1 cellular context compared by ENCODE assay signal in genomic region chr1:155193275-155193990, GRCh38.
TF ChIP-seq lines count a peak whose summit lies in the region.

No MANE protein-coding gene starts in this region.

TF ChIP-seq in H1, 55 proteins besides CTCF, POLR2A, EP300 and RAD21:
- TF ChIP-seq TAF7 (optimal IDR thresholded peaks at IDR 0.05; ENCODE audit: borderline replicate concordance, low read depth, low read length) (peak; percentile 74), ASH2L (IDR thresholded peaks at IDR 0.05; ENCODE audit: low read length) (peak; percentile 48), GTF2F1 (IDR thresholded peaks at IDR 0.05; ENCODE audit: borderline replicate concordance, low read depth, low read length) (no peak), SIN3A (conservative IDR thresholded peaks at IDR 0.05 in 1 of 2, IDR thresholded peaks at IDR 0.05 in 1 of 2; ENCODE audit: low read depth in 1 of 2, low read length in 2 of 2) (peak; percentile 58 to 84; a peak in 2 of 4 replicates), NANOG (IDR thresholded peaks at IDR 0.05; ENCODE audit: insufficient read depth, low read depth, low read length, poor library complexity, severe bottlenecking) (no peak), TBP (IDR thresholded peaks at IDR 0.05; ENCODE audit: low read depth, low read length) (peak; percentile 39; the same call in 1 of the 2 replicates), TCF12 (IDR thresholded peaks at IDR 0.05; ENCODE audit: low read depth, low read length) (0 out of 2 replicates have a peak, but pooled peaks have one; percentile 61), KDM4A (IDR thresholded peaks at IDR 0.05; ENCODE audit: low read depth, low read length, severe bottlenecking) (peak; percentile 12), SP1 (IDR thresholded peaks at IDR 0.05; ENCODE audit: low read depth, low read length) (0 out of 2 replicates have a peak, but pooled peaks have one; percentile 22), CBX8 (IDR thresholded peaks at IDR 0.05; ENCODE audit: borderline replicate concordance, low read depth, low read length) (no peak), SIX5 (IDR thresholded peaks at IDR 0.05; ENCODE audit: low read depth, low read length) (no peak), MAX (IDR thresholded peaks at IDR 0.05) (peak; percentile 40; the same call in 1 of the 2 replicates), SAP30 (IDR thresholded peaks at IDR 0.05; ENCODE audit: insufficient read depth, insufficient replicate concordance, low read length) (no peak), CHD2 (IDR thresholded peaks at IDR 0.05; ENCODE audit: low read length) (peak; percentile 60; the same call in 1 of the 2 replicates), POLR2AphosphoS5 (IDR thresholded peaks at IDR 0.05; ENCODE audit: low read depth, low read length) (peak; percentile 64; the same call in 1 of the 2 replicates), SUZ12 (IDR thresholded peaks at IDR 0.05; ENCODE audit: low read length) (no peak), BRCA1 (IDR thresholded peaks at IDR 0.05; ENCODE audit: low read depth, low read length) (peak; percentile 25; the same call in 1 of the 2 replicates), CREB1 (IDR thresholded peaks at IDR 0.05) (peak; percentile 31; the same call in 1 of the 2 replicates), HDAC2 (IDR thresholded peaks at IDR 0.05; ENCODE audit: borderline replicate concordance in 1 of 2, low read depth in 2 of 2, low read length in 2 of 2) (peak in 1 of 2 experiments; percentile 89; a peak in 2 of 4 replicates), TAF1 (IDR thresholded peaks at IDR 0.05; ENCODE audit: low read depth, low read length) (peak; percentile 70), YY1 (IDR thresholded peaks at IDR 0.05; ENCODE audit: low read depth, low read length) (peak; percentile 66; the same call in 1 of the 2 replicates), PHF8 (conservative IDR thresholded peaks at IDR 0.05; ENCODE audit: low read depth, low read length) (peak; percentile 51), SRF (IDR thresholded peaks at IDR 0.05; ENCODE audit: low read depth, low read length) (no peak), CTBP2 (IDR thresholded peaks at IDR 0.05; ENCODE audit: borderline replicate concordance, insufficient read depth, insufficient read length, low read length) (peak; percentile 89)
TF ChIP-seq in H1: peak in this region for 17.
